Comparison of ENCODE assay signal across 9 cellular contexts in genomic region chr10:34280599-34281374, GRCh38.
A peak's percentile ranks its signal among the peaks of the same experiment; 100 is the strongest.
DNase-seq lines count a peak whose midpoint lies in the region; ATAC-seq, FAIRE-seq and TF ChIP-seq lines count a peak whose summit lies in the region.
"Had no signal": no experiment of that assay in that cellular context is flagged by ENCODE, and none has a peak within 500 bp of the region (broad histone marks: within the 10 kb centered on the region; RNA-seq: fewer than 3 reads in every experiment).

No MANE protein-coding gene starts in this region.

- peak overlapping the region; percentile 58 for H3K9ac ChIP-seq in astrocyte (ENCODE audit: low read length)

- peaks cover 6% of the 10 kb centered on the region for H3K27me3 Mint-ChIP-seq in activated naive CD4-positive, alpha-beta T cell treated with anti-CD3 and anti-CD28 coated beads for 36 hours (ENCODE audit: low read depth)
- H3K27me3 Mint-ChIP-seq in activated naive CD4-positive, alpha-beta T cell treated with anti-CD3 and anti-CD28 coated beads, Interleukin-2, amount 10 ng/mL, durations not matched to agents 7 days and 5 days = peaks cover 3% of the 10 kb centered on the region
- H3K27me3 Mint-ChIP-seq in astrocyte (ENCODE audit: low read depth, unreplicated experiment) = no peaks in the 10 kb centered on the region

- TF ChIP-seq CTCF in astrocyte (IDR thresholded peaks at IDR 0.05; ENCODE audit: insufficient read depth, low read depth, low read length) = peak; percentile 61
- no peak for TF ChIP-seq CTCF in tibial nerve (IDR thresholded peaks at IDR 0.05)

- no peak for TF ChIP-seq POLR2A in tibial nerve (IDR thresholded peaks at IDR 0.05)

- H3K27me3 ChIP-seq in astrocyte (ENCODE audit: insufficient read depth, low read length) (no peaks in the 10 kb centered on the region), tibial nerve (no peaks in the 10 kb centered on the region)

- H3K36me3 Mint-ChIP-seq in activated naive CD4-positive, alpha-beta T cell treated with anti-CD3 and anti-CD28 coated beads for 36 hours (ENCODE audit: low read depth) = no peaks in the 10 kb centered on the region
- no peaks in the 10 kb centered on the region for H3K36me3 Mint-ChIP-seq in activated naive CD4-positive, alpha-beta T cell treated with anti-CD3 and anti-CD28 coated beads, Interleukin-2, amount 10 ng/mL, durations not matched to agents 7 days and 5 days
- H3K36me3 Mint-ChIP-seq in astrocyte (ENCODE audit: low read depth, unreplicated experiment) = no peaks in the 10 kb centered on the region

- H2AFZ ChIP-seq in astrocyte (ENCODE audit: low read depth, low read length) = no peak overlapping the region

- CTCF ChIA-PET in activated naive CD4-positive, alpha-beta T cell treated with anti-CD3 and anti-CD28 coated beads for 36 hours (lab: Charles Lee) = no interaction called here
- CTCF ChIA-PET in activated naive CD4-positive, alpha-beta T cell treated with anti-CD3 and anti-CD28 coated beads, Interleukin-2, amount 10 ng/mL, durations not matched to agents 7 days and 5 days (lab: Charles Lee) = no interaction called here

- peak; percentile 68 to 90 for TF ChIP-seq EP300 in tibial nerve (IDR thresholded peaks at IDR 0.05)

- no peak overlapping the region for H3K4me3 Mint-ChIP-seq in activated naive CD4-positive, alpha-beta T cell treated with anti-CD3 and anti-CD28 coated beads for 36 hours
- no peak overlapping the region for H3K4me3 Mint-ChIP-seq in activated naive CD4-positive, alpha-beta T cell treated with anti-CD3 and anti-CD28 coated beads, Interleukin-2, amount 10 ng/mL, durations not matched to agents 7 days and 5 days
- H3K4me3 Mint-ChIP-seq in astrocyte (ENCODE audit: unreplicated experiment) = no peak overlapping the region
- H3K4me3 Mint-ChIP-seq: CD4-positive, alpha-beta T cell had no signal

- no peaks in the 10 kb centered on the region for H3K79me2 ChIP-seq in astrocyte (ENCODE audit: insufficient read depth, low read length)

- peaks cover 30% of the 10 kb centered on the region for H3K4me1 Mint-ChIP-seq in activated naive CD4-positive, alpha-beta T cell treated with anti-CD3 and anti-CD28 coated beads for 36 hours (ENCODE audit: low read depth)
- peaks cover 5% of the 10 kb centered on the region for H3K4me1 Mint-ChIP-seq in activated naive CD4-positive, alpha-beta T cell treated with anti-CD3 and anti-CD28 coated beads, Interleukin-2, amount 10 ng/mL, durations not matched to agents 7 days and 5 days
- peaks cover 23% of the 10 kb centered on the region for H3K4me1 Mint-ChIP-seq in astrocyte (ENCODE audit: low read depth, unreplicated experiment)

- WGBS in tibial nerve, 2 donors = 59 to 61% methylated on average over 11 of the region's 11 CpGs

- intact Hi-C loops in activated naive CD4-positive, alpha-beta T cell treated with anti-CD3 and anti-CD28 coated beads for 36 hours (cut with micrococcal nuclease) = loop anchor here (1.0 to 10.0 kb wide), 5 partner anchors 26 to 1146 kb away; no protein-coding TSS in a partner anchor

- peak overlapping the region; percentile 87 for H3K27ac ChIP-seq in astrocyte (ENCODE audit: low read depth, low read length)
- H3K27ac ChIP-seq in tibial nerve = peak overlapping the region; percentile 11 to 83 (median 50)

- peaks cover 20% of the 10 kb centered on the region for H3K4me1 ChIP-seq in astrocyte (ENCODE audit: insufficient read depth, low read length)
- H3K4me1 ChIP-seq in tibial nerve = peaks cover 0 to 25% (median 2%) of the 10 kb centered on the region in 4 donors

- H3K9me3 ChIP-seq in astrocyte (ENCODE audit: insufficient read depth, low read depth, low read length) = no peaks in the 10 kb centered on the region
- H3K9me3 ChIP-seq in tibial nerve = no peaks in the 10 kb centered on the region

- no peak for ATAC-seq in GM21360 (IDR thresholded peaks at IDR 0.05; ENCODE audit: unreplicated experiment)

- H4K20me1 ChIP-seq in astrocyte (ENCODE audit: insufficient read depth, low read length) = no peaks in the 10 kb centered on the region

- H3K27ac Mint-ChIP-seq in activated naive CD4-positive, alpha-beta T cell treated with anti-CD3 and anti-CD28 coated beads for 36 hours = peak overlapping the region; percentile 68
- H3K27ac Mint-ChIP-seq in activated naive CD4-positive, alpha-beta T cell treated with anti-CD3 and anti-CD28 coated beads, Interleukin-2, amount 10 ng/mL, durations not matched to agents 7 days and 5 days = no peak overlapping the region
- peak overlapping the region; percentile 18 for H3K27ac Mint-ChIP-seq in astrocyte (ENCODE audit: unreplicated experiment)
- H3K27ac Mint-ChIP-seq: CD4-positive, alpha-beta T cell had no signal

- peak; percentile 97 for FAIRE-seq in astrocyte (lab: Jason Lieb, UNC)

- H3K36me3 ChIP-seq in astrocyte (ENCODE audit: insufficient read depth, low read length) (no peaks in the 10 kb centered on the region), tibial nerve (no peaks in the 10 kb centered on the region)

- H3K4me2 ChIP-seq in astrocyte (ENCODE audit: low read length) = peak overlapping the region; percentile 78

- H3K9me3 Mint-ChIP-seq in activated naive CD4-positive, alpha-beta T cell treated with anti-CD3 and anti-CD28 coated beads for 36 hours = no peaks in the 10 kb centered on the region
- no peaks in the 10 kb centered on the region for H3K9me3 Mint-ChIP-seq in activated naive CD4-positive, alpha-beta T cell treated with anti-CD3 and anti-CD28 coated beads, Interleukin-2, amount 10 ng/mL, durations not matched to agents 7 days and 5 days
- peaks cover 1% of the 10 kb centered on the region for H3K9me3 Mint-ChIP-seq in astrocyte (ENCODE audit: unreplicated experiment)
- H3K9me3 Mint-ChIP-seq: CD4-positive, alpha-beta T cell had no signal

- DNase-seq in activated naive CD4-positive, alpha-beta T cell treated with anti-CD3 and anti-CD28 coated beads for 36 hours = peak; percentile 23
- DNase-seq in activated naive CD4-positive, alpha-beta T cell treated with anti-CD3 and anti-CD28 coated beads, Interleukin-2, amount 10 ng/mL, durations not matched to agents 7 days and 5 days = no peak
- DNase-seq in astrocyte (ENCODE audit: low read depth) = peak; percentile 98
- DNase-seq in islet precursor cell = peak; percentile 65
- DNase-seq in tibial nerve (ENCODE audit: low spot score in 2 of 2) = peak in 1 of 2 donors; percentile 76
- DNase-seq in SHP77 (lab: John Stamatoyannopoulos, UW) = no peak
- no peak for DNase-seq in D341Med (ENCODE audit: low spot score)
- DNase-seq: CD4-positive, alpha-beta T cell had no signal

- peak overlapping the region; percentile 31 for H3K4me3 ChIP-seq in astrocyte (ENCODE audit: insufficient read depth, low read depth, low read length)
- H3K4me3 ChIP-seq in tibial nerve = no peak overlapping the region

Comparison
In these comparisons a context has a peak if more than half of its experiments do, and no peak if none do; other contexts are left out.
1. DNase-seq: peak in activated naive CD4-positive, alpha-beta T cell treated with anti-CD3 and anti-CD28 coated beads for 36 hours (single experiment), astrocyte (single experiment) and islet precursor cell (single experiment); none in activated naive CD4-positive, alpha-beta T cell treated with anti-CD3 and anti-CD28 coated beads, Interleukin-2, amount 10 ng/mL, durations not matched to agents 7 days and 5 days (single experiment), SHP77 (0 of 2) and D341Med (single experiment).